1 cellular context compared by ENCODE assay signal in genomic region chr1:110155878-110156522, GRCh38.
TF ChIP-seq lines count a peak whose summit lies in the region.

No MANE protein-coding gene starts in this region.

TF ChIP-seq in HepG2, 621 proteins besides CTCF, POLR2A, EP300 and RAD21 (continued from another document and continues in another):
- TF ChIP-seq KLF12 (CRISPR knock-in tag; IDR thresholded peaks at IDR 0.05; ENCODE audit: borderline replicate concordance), result no peak
- TF ChIP-seq NR0B2 (CRISPR knock-in tag; IDR thresholded peaks at IDR 0.05), result no peak
- peak; percentile 85; the same call in 1 of the 2 replicates for TF ChIP-seq DNMT3B (CRISPR knock-in tag; conservative IDR thresholded peaks at IDR 0.05)
- TF ChIP-seq CBFB (CRISPR knock-in tag; IDR thresholded peaks at IDR 0.05), result no peak
- peak; percentile 98 for TF ChIP-seq MIER2 (CRISPR knock-in tag; IDR thresholded peaks at IDR 0.05)
- TF ChIP-seq CHD4 (IDR thresholded peaks at IDR 0.05; ENCODE audit: borderline replicate concordance, low read length), result no peak
- TF ChIP-seq ARID3A (IDR thresholded peaks at IDR 0.05; ENCODE audit: low read depth, low read length), result no peak
- no peak for TF ChIP-seq ZNF891 (CRISPR knock-in tag; IDR thresholded peaks at IDR 0.05)
- TF ChIP-seq ZNF460 (CRISPR knock-in tag; IDR thresholded peaks at IDR 0.05; ENCODE audit: borderline replicate concordance), result no peak
- peak; percentile 59; the same call in 1 of the 2 replicates for TF ChIP-seq TMF1 (CRISPR knock-in tag; IDR thresholded peaks at IDR 0.05; ENCODE audit: low read depth)
- TF ChIP-seq PAXIP1 (CRISPR knock-in tag; conservative IDR thresholded peaks at IDR 0.05), result no peak
- TF ChIP-seq CHD2 (IDR thresholded peaks at IDR 0.05; ENCODE audit: low read depth, low read length), result no peak
- peak; percentile 44; the same call in 1 of the 2 replicates for TF ChIP-seq ZNF563 (CRISPR knock-in tag; IDR thresholded peaks at IDR 0.05)
- TF ChIP-seq YY1 (IDR thresholded peaks at IDR 0.05; ENCODE audit: insufficient read depth, insufficient replicate concordance, low read depth, low read length), result no peak
- TF ChIP-seq ZNF691 (CRISPR knock-in tag; IDR thresholded peaks at IDR 0.05; ENCODE audit: borderline replicate concordance, low read depth), result no peak
- peak; percentile 73; the same call in 1 of the 2 replicates for TF ChIP-seq ZMAT3 (CRISPR knock-in tag; conservative IDR thresholded peaks at IDR 0.05)
- no peak for TF ChIP-seq ZNF577 (CRISPR knock-in tag; IDR thresholded peaks at IDR 0.05; ENCODE audit: borderline replicate concordance, low read depth)
- 0 out of 2 replicates have a peak, but pooled peaks have one; percentile 43 for TF ChIP-seq SAP130 (CRISPR knock-in tag; IDR thresholded peaks at IDR 0.05; ENCODE audit: low read depth)
- no peak for TF ChIP-seq NR1H2 (CRISPR knock-in tag; IDR thresholded peaks at IDR 0.05; ENCODE audit: borderline replicate concordance, low read depth)
- no peak for TF ChIP-seq HNRNPK (IDR thresholded peaks at IDR 0.05; ENCODE audit: low read depth, low read length, poor library complexity, severe bottlenecking)
- TF ChIP-seq SYNCRIP (IDR thresholded peaks at IDR 0.05; ENCODE audit: insufficient read depth, low read depth, low read length), result no peak
- TF ChIP-seq HMG20A (CRISPR knock-in tag; IDR thresholded peaks at IDR 0.05; ENCODE audit: borderline replicate concordance), result no peak
- TF ChIP-seq ZMAT5 (CRISPR knock-in tag; IDR thresholded peaks at IDR 0.05; ENCODE audit: borderline replicate concordance, low read depth), result no peak
- TF ChIP-seq SRSF1 (optimal IDR thresholded peaks at IDR 0.05; ENCODE audit: low read depth, low read length), result no peak
- no peak for TF ChIP-seq ZNF598 (CRISPR knock-in tag; IDR thresholded peaks at IDR 0.05; ENCODE audit: borderline replicate concordance)
- TF ChIP-seq TCF7 (IDR thresholded peaks at IDR 0.05; ENCODE audit: low read depth), result no peak
- TF ChIP-seq KAT8 (CRISPR knock-in tag; IDR thresholded peaks at IDR 0.05), result no peak
- TF ChIP-seq ZNF160 (CRISPR knock-in tag; IDR thresholded peaks at IDR 0.05), result no peak
- TF ChIP-seq PPARG (CRISPR knock-in tag; conservative IDR thresholded peaks at IDR 0.05), result 0 out of 2 replicates have a peak, but pooled peaks have one; percentile 13
- TF ChIP-seq U2AF1 (optimal IDR thresholded peaks at IDR 0.05; ENCODE audit: low read depth, low read length), result no peak
- no peak for TF ChIP-seq CREM (IDR thresholded peaks at IDR 0.05)
- no peak for TF ChIP-seq CREM (CRISPR knock-in tag; IDR thresholded peaks at IDR 0.05)
- TF ChIP-seq EHMT2 (IDR thresholded peaks at IDR 0.05; ENCODE audit: borderline replicate concordance, low read depth, low read length), result peak; percentile 86; the same call in 1 of the 2 replicates
- peak; percentile 92; the same call in 1 of the 2 replicates for TF ChIP-seq ZNF232 (CRISPR knock-in tag; IDR thresholded peaks at IDR 0.05; ENCODE audit: borderline replicate concordance)
- no peak for TF ChIP-seq MLX (CRISPR knock-in tag; IDR thresholded peaks at IDR 0.05)
- TF ChIP-seq DMTF1 (CRISPR knock-in tag; IDR thresholded peaks at IDR 0.05), result no peak
- no peak for TF ChIP-seq TBX2 (CRISPR knock-in tag; IDR thresholded peaks at IDR 0.05; ENCODE audit: borderline replicate concordance)
- TF ChIP-seq ZSCAN29 (CRISPR knock-in tag; conservative IDR thresholded peaks at IDR 0.05), result no peak
- TF ChIP-seq SMYD3 (CRISPR knock-in tag; IDR thresholded peaks at IDR 0.05), result no peak
- no peak for TF ChIP-seq MTA3 (CRISPR knock-in tag; IDR thresholded peaks at IDR 0.05)
- no peak for TF ChIP-seq ZNF781 (CRISPR knock-in tag; IDR thresholded peaks at IDR 0.05; ENCODE audit: borderline replicate concordance, not compliant biosample characterization)
- no peak for TF ChIP-seq HNF4A (CRISPR knock-in tag; IDR thresholded peaks at IDR 0.05)
- TF ChIP-seq JDP2 (CRISPR knock-in tag; IDR thresholded peaks at IDR 0.05; ENCODE audit: borderline replicate concordance), result no peak
- TF ChIP-seq ARID2 (CRISPR knock-in tag; IDR thresholded peaks at IDR 0.05; ENCODE audit: borderline replicate concordance), result no peak
- peak; percentile 33; the same call in 1 of the 2 replicates for TF ChIP-seq HDAC2 (CRISPR knock-in tag; IDR thresholded peaks at IDR 0.05)
- TF ChIP-seq ZBTB43 (CRISPR knock-in tag; conservative IDR thresholded peaks at IDR 0.05), result peak; percentile 53; the same call in 1 of the 2 replicates
- TF ChIP-seq PAF1 (CRISPR knock-in tag; IDR thresholded peaks at IDR 0.05), result no peak
- no peak for TF ChIP-seq ZNF816 (CRISPR knock-in tag; IDR thresholded peaks at IDR 0.05; ENCODE audit: borderline replicate concordance)
- no peak for TF ChIP-seq ZUFSP (CRISPR knock-in tag; IDR thresholded peaks at IDR 0.05; ENCODE audit: borderline replicate concordance)
- no peak for TF ChIP-seq ZNF280D (CRISPR knock-in tag; IDR thresholded peaks at IDR 0.05)
- TF ChIP-seq ZNF766 (CRISPR knock-in tag; IDR thresholded peaks at IDR 0.05; ENCODE audit: borderline replicate concordance), result peak; percentile 55; the same call in 1 of the 2 replicates
- TF ChIP-seq TSC22D2 (CRISPR knock-in tag; IDR thresholded peaks at IDR 0.05; ENCODE audit: borderline replicate concordance), result peak; percentile 75; the same call in 1 of the 2 replicates
- peak; percentile 75; the same call in 1 of the 2 replicates for TF ChIP-seq SRY (CRISPR knock-in tag; IDR thresholded peaks at IDR 0.05)
- no peak for TF ChIP-seq PHF8 (CRISPR knock-in tag; IDR thresholded peaks at IDR 0.05)
- no peak for TF ChIP-seq JARID2 (CRISPR knock-in tag; IDR thresholded peaks at IDR 0.05; ENCODE audit: insufficient replicate concordance)
- TF ChIP-seq SOX5 (CRISPR knock-in tag; IDR thresholded peaks at IDR 0.05; ENCODE audit: borderline replicate concordance), result no peak
